ENCODE assay signal across 21 cellular contexts in genomic region chrX:68847172-68847571, GRCh38. TPM values are rescaled to one million over a fixed set of nuclear protein-coding genes. Genes with fewer than 3 reads are reported as not detected.
DNase-seq lines count a peak whose midpoint lies in the region; ATAC-seq, FAIRE-seq and TF ChIP-seq lines count a peak whose summit lies in the region.
"Had no signal": no experiment of that assay in that cellular context is flagged by ENCODE, and none has a peak within 500 bp of the region (broad histone marks: within the 10 kb centered on the region; RNA-seq: fewer than 3 reads in every experiment).

No MANE protein-coding gene starts in this region.

- DNase-seq in GM19239 (ENCODE audit: insufficient read length, low spot score) (no peak), H1 (ENCODE audit: low read depth in 1 of 2, low spot score in 2 of 2) (no peak), neural crest cell (ENCODE audit: low read depth, low spot score) (no peak), NCI-H2171 treated with DMSO at 0.1 percent for 48 hours (lab: John Stamatoyannopoulos, UW) (no peak), islet precursor cell (no peak), RKO (ENCODE audit: low spot score) (no peak)
- DNase-seq: CD4-positive, CD25-positive, alpha-beta regulatory T cell; DMS79; GOT3; MM.1S; NCI-H1048; NCI-H1417 treated with DMSO at 0.1 percent for 48 hours; NCI-H187; NCI-H69 had no signal

- 56% methylated on average over 4 of the region's 4 CpGs for WGBS in HUES64
- 73% methylated on average over 1 of the region's 4 CpGs; no CpG with 5 or more reads in 1 of the 2 experiments for WGBS in H1 (ENCODE audit: extremely low coverage in 1 of 2, insufficient coverage in 1 of 2, insufficient read length in 1 of 2, insufficient replicate concordance in 2 of 2, low coverage in 1 of 2, low lambda C conversion rate in 2 of 2, missing lambda C conversion rate in 1 of 2), 2 experiments
- WGBS in gastroesophageal sphincter (ENCODE audit: low coverage in 1 of 2), 2 donors, result 58% methylated on average over 2 of the region's 4 CpGs; no CpG with 5 or more reads in 1 of the 2 donors

- H4K20me1 ChIP-seq in H1 (replicated peaks in 1 of 2; ENCODE audit: control insufficient read depth in 1 of 2, insufficient read depth in 2 of 2, low read length in 2 of 2), result no peaks in the 10 kb centered on the region

- no peak overlapping the region for H3K23ac ChIP-seq in H1 (ENCODE audit: insufficient read length)

- H3K27ac ChIP-seq in HUES64 (ENCODE audit: low read depth, low read length) (peak overlapping the region; percentile 74), H1 (ENCODE audit: low read depth, low read length) (no peak overlapping the region), gastroesophageal sphincter (no peak overlapping the region)
- H3K27ac ChIP-seq: A549, SJSA1 had no signal

- H3K27me3 Mint-ChIP-seq in neural crest cell (ENCODE audit: low read depth), result no peaks in the 10 kb centered on the region
- H3K27me3 Mint-ChIP-seq: CD4-positive, CD25-positive, alpha-beta regulatory T cell had no signal

- POLR2A ChIA-PET in H1 (lab: Charles Lee; ENCODE audit: partially characterized antibody), result interaction anchor here (0.7 to 2.0 kb wide), 4 partner anchors 15 to 416 kb away, joined by 3 to 4 read pairs (median 4); no protein-coding TSS in a partner anchor

- H2BK15ac ChIP-seq in H1 (ENCODE audit: low read length), result no peak overlapping the region

- H3K4me1 ChIP-seq in HUES64 (ENCODE audit: insufficient read depth, low read length) (peaks cover 19% of the 10 kb centered on the region), H1 (replicated peaks in 1 of 4; ENCODE audit: control insufficient read depth in 3 of 4, insufficient read depth in 4 of 4, low read length in 3 of 4) (peaks cover 5 to 19% (median 11%) of the 10 kb centered on the region in 4 experiments; a peak in 5 of 7 replicates), gastroesophageal sphincter (no peaks in the 10 kb centered on the region)
- H3K4me1 ChIP-seq: SJSA1 had no signal

- H2AK5ac ChIP-seq in H1 (ENCODE audit: low read depth, low read length), result no peak overlapping the region

- no peak for ATAC-seq in gastroesophageal sphincter
- ATAC-seq: A549, K562, Panc1 had no signal

- H4K8ac ChIP-seq in H1 (ENCODE audit: extremely low read depth, insufficient read depth, low read length), result no peak overlapping the region

- TF ChIP-seq RAD21 in H1 (IDR thresholded peaks at IDR 0.05 in 1 of 2, conservative IDR thresholded peaks at IDR 0.05 in 1 of 2; ENCODE audit: low read depth in 2 of 2, low read length in 2 of 2), result no peak

- no peaks in the 10 kb centered on the region for H3K9me3 ChIP-seq in HUES64 (ENCODE audit: insufficient read depth, low read depth, low read length)
- H3K9me3 ChIP-seq in H1 (ENCODE audit: insufficient read depth in 2 of 2, low read depth in 1 of 2, low read length in 1 of 2), result no peaks in the 10 kb centered on the region
- H3K9me3 ChIP-seq in gastroesophageal sphincter, result no peaks in the 10 kb centered on the region
- H3K9me3 ChIP-seq: A549, SJSA1 had no signal

- no peak overlapping the region for H3K14ac ChIP-seq in H1 (ENCODE audit: insufficient read length)

- no peaks in the 10 kb centered on the region for H3K23me2 ChIP-seq in H1 (ENCODE audit: low read depth, low read length)

- no peak overlapping the region for H4K91ac ChIP-seq in H1 (replicated peaks; ENCODE audit: insufficient read length, low read length)

- H3K4me3 ChIP-seq in HUES64 (ENCODE audit: low read length), result peak overlapping the region; percentile 14; the same call in 1 of the 2 replicates
- peak overlapping the region in 1 of 4 experiments; percentile 34; a peak in 1 of 8 replicates for H3K4me3 ChIP-seq in H1 (ENCODE audit: extremely low read depth in 1 of 4, insufficient read depth in 2 of 4, low read depth in 3 of 4, low read length in 4 of 4)
- no peak overlapping the region for H3K4me3 ChIP-seq in gastroesophageal sphincter
- H3K4me3 ChIP-seq: A549, K562, SJSA1 had no signal

- no peak overlapping the region for H3K56ac ChIP-seq in H1 (replicated peaks; ENCODE audit: insufficient read length, low read depth, low read length)

- no peak for TF ChIP-seq POLR2A in H1 (IDR thresholded peaks at IDR 0.05; ENCODE audit: control extremely low read depth in 1 of 2, low read depth in 2 of 2, low read length in 2 of 2)
- TF ChIP-seq POLR2A in gastroesophageal sphincter (IDR thresholded peaks at IDR 0.05), result no peak

- TF ChIP-seq CTCF in H1 (IDR thresholded peaks at IDR 0.05; ENCODE audit: control extremely low read depth in 1 of 3, insufficient read depth in 1 of 3, low read depth in 1 of 3, low read length in 3 of 3) (no peak), neural crest cell (conservative IDR thresholded peaks at IDR 0.05) (no peak), gastroesophageal sphincter (IDR thresholded peaks at IDR 0.05) (no peak)

- H3K27ac Mint-ChIP-seq in neural crest cell (ENCODE audit: unreplicated experiment), result peak overlapping the region; percentile 92

- no peak overlapping the region; the same call in 1 of the 2 replicates for H2BK12ac ChIP-seq in H1 (ENCODE audit: low read depth, low read length)

- H3K4me1 Mint-ChIP-seq in neural crest cell, result peaks cover 49% of the 10 kb centered on the region
- H3K4me1 Mint-ChIP-seq: CD4-positive, CD25-positive, alpha-beta regulatory T cell had no signal

- H3K4me2 ChIP-seq in H1 (ENCODE audit: insufficient read depth in 1 of 2, low read depth in 2 of 2, low read length in 2 of 2), result peak overlapping the region; percentile 29 to 60
- H3K4me2 ChIP-seq: A549 had no signal

- no peaks in the 10 kb centered on the region for H3K79me2 ChIP-seq in H1 (ENCODE audit: control insufficient read depth in 1 of 2, insufficient read depth in 2 of 2, low read length in 2 of 2)

- H3K9ac ChIP-seq in HUES64 (ENCODE audit: low read depth, low read length), result no peak overlapping the region
- no peak overlapping the region for H3K9ac ChIP-seq in H1 (replicated peaks in 1 of 4; ENCODE audit: extremely low read depth in 1 of 4, low read depth in 3 of 4, low read length in 3 of 4)

- no peak overlapping the region for H3K4ac ChIP-seq in H1 (replicated peaks; ENCODE audit: insufficient read length, low read depth, low read length)

- H3K79me1 ChIP-seq in H1 (ENCODE audit: low read depth, low read length), result no peaks in the 10 kb centered on the region

- no peak overlapping the region for H3K4me3 Mint-ChIP-seq in neural crest cell
- H3K4me3 Mint-ChIP-seq: CD4-positive, CD25-positive, alpha-beta regulatory T cell had no signal

- H3K9me3 Mint-ChIP-seq in neural crest cell, result no peaks in the 10 kb centered on the region
- H3K9me3 Mint-ChIP-seq: CD4-positive, CD25-positive, alpha-beta regulatory T cell had no signal

- H2BK120ac ChIP-seq in H1 (replicated peaks; ENCODE audit: low read depth, low read length), result no peak overlapping the region

- no peak overlapping the region for H2AFZ ChIP-seq in H1 (ENCODE audit: low read length)

- TF ChIP-seq EP300 in H1 (IDR thresholded peaks at IDR 0.05; ENCODE audit: borderline replicate concordance in 1 of 2, low read depth in 2 of 2, low read length in 2 of 2) (no peak), gastroesophageal sphincter (IDR thresholded peaks at IDR 0.05) (no peak)

- no peak overlapping the region for H2BK20ac ChIP-seq in H1 (ENCODE audit: low read length)

- H3K36me3 ChIP-seq in HUES64 (ENCODE audit: insufficient read depth, low read length) (no peaks in the 10 kb centered on the region; the same call in 1 of the 2 replicates), H1 (ENCODE audit: control insufficient read depth in 2 of 4, insufficient read depth in 4 of 4, low read length in 3 of 4) (no peaks in the 10 kb centered on the region), gastroesophageal sphincter (peaks cover 0 to 9% of the 10 kb centered on the region in 2 donors)
- H3K36me3 ChIP-seq: SJSA1 had no signal

- FAIRE-seq in GM19239 (lab: Jason Lieb, UNC) (peak; percentile 37), H1 (lab: Jason Lieb, UNC) (no peak)
- FAIRE-seq: A549, HepG2, K562 had no signal

- H2BK5ac ChIP-seq in H1 (ENCODE audit: low read depth, low read length), result no peak overlapping the region

- CTCF ChIA-PET in H1 (lab: Charles Lee; ENCODE audit: partially characterized antibody), result interaction anchor here (0.8 to 2.0 kb wide), 3 partner anchors 25 to 98 kb away, joined by 3 to 5 read pairs (median 3); no protein-coding TSS in a partner anchor

- H3K18ac ChIP-seq in H1 (ENCODE audit: extremely low read depth, low read length), result no peak overlapping the region; the same call in 1 of the 2 replicates

- H3K27me3 ChIP-seq in HUES64 (ENCODE audit: insufficient read depth, low read length), result peaks cover 23% of the 10 kb centered on the region
- H3K27me3 ChIP-seq in H1 (replicated peaks in 1 of 4; ENCODE audit: control insufficient read depth in 3 of 4, extremely low read depth in 1 of 4, insufficient read depth in 3 of 4, low read length in 3 of 4), result peaks cover 0 to 11% (median 5%) of the 10 kb centered on the region in 4 experiments; a peak in 3 of 7 replicates
- no peaks in the 10 kb centered on the region for H3K27me3 ChIP-seq in gastroesophageal sphincter
- H3K27me3 ChIP-seq: SJSA1 had no signal

- H4K5ac ChIP-seq in H1 (ENCODE audit: insufficient read length, low read depth, low read length), result no peak overlapping the region

- no peaks in the 10 kb centered on the region for H3K36me3 Mint-ChIP-seq in neural crest cell (ENCODE audit: low read depth)
- H3K36me3 Mint-ChIP-seq: CD4-positive, CD25-positive, alpha-beta regulatory T cell had no signal

TF ChIP-seq in H1, 55 proteins besides CTCF, POLR2A, EP300 and RAD21 (continues in another document):
- no peak for TF ChIP-seq EGR1 (IDR thresholded peaks at IDR 0.05; ENCODE audit: borderline replicate concordance, low read depth, low read length)

RNA-seq across cellular contexts. Expression of gene EFNB1, which starts 18.4 kb away (rescaled TPM):
- polyA plus RNA-seq in HUES64 (2013, experiment 1 of 2), result 26.3 TPM
- polyA plus RNA-seq in HUES64 (2013, experiment 2 of 2), result 29.3 TPM
- total RNA-seq in H1 (2021; fragmentation: NEBNext Ultra II Directional; extraction: Animal tissue kit (Norgen Biotek cat#: 25700)), result 2.3 and 3.0 TPM in 2 replicates
- 5.4 and 6.1 TPM in 2 replicates for polyA plus RNA-seq in H1 (2011; rRNA removed)
- polyA plus RNA-seq in H1 (2011; cell fraction: cytosol; rRNA removed), result 6.0 TPM
- 4.2 TPM for polyA plus RNA-seq in H1 (2011; cell fraction: nucleus; rRNA removed)
- polyA plus RNA-seq in H1 (2012, experiment 1 of 2), result 2.6 to 5.2 TPM (median 4.2 TPM) in 4 replicates
- polyA plus RNA-seq in H1 (2012, experiment 2 of 2), result 4.1 TPM
- polyA plus RNA-seq in H1 (2013, experiment 1 of 2), result 2.3 TPM
- polyA plus RNA-seq in H1 (2013, experiment 2 of 2), result 2.1 TPM
- polyA minus RNA-seq in H1 (2011; rRNA and poly(A)+ RNA removed), result 2.8 and 3.6 TPM in 2 replicates
- 2.3 TPM for polyA minus RNA-seq in H1 (2011; cell fraction: cytosol; rRNA and poly(A)+ RNA removed)
- 2.3 TPM for polyA minus RNA-seq in H1 (2011; cell fraction: nucleus; rRNA and poly(A)+ RNA removed)
- total RNA-seq in neural crest cell (32.9 and 33.8 TPM in 2 replicates), gastroesophageal sphincter (10 to 100 TPM; 17.5 to 36.0 (median 28.5) TPM)
